Comparison of ENCODE assay signal across 19 cellular contexts in genomic region chr2:115369380-115369779, GRCh38.
DNase-seq lines count a peak whose midpoint lies in the region; ATAC-seq, FAIRE-seq and TF ChIP-seq lines count a peak whose summit lies in the region.
"Had no signal": no experiment of that assay in that cellular context is flagged by ENCODE, and none has a peak within 500 bp of the region (broad histone marks: within the 10 kb centered on the region; RNA-seq: fewer than 3 reads in every experiment).

No MANE protein-coding gene starts in this region.

- no peak overlapping the region for H3K56ac ChIP-seq in H1 (replicated peaks; ENCODE audit: insufficient read length, low read depth, low read length)

- ATAC-seq in HepG2 (no peak), right lobe of liver (no peak), WTC11 (no peak)
- no peak for ATAC-seq in activated CD8-positive, alpha-beta T cell treated with anti-CD3 and anti-CD28 coated beads for 36 hours
- ATAC-seq: A549 had no signal

- no peaks in the 10 kb centered on the region for H3K4me1 ChIP-seq in HepG2 (ENCODE audit: insufficient read depth, low read length)
- no peaks in the 10 kb centered on the region for H3K4me1 ChIP-seq in right lobe of liver
- no peaks in the 10 kb centered on the region; a peak in 1 of 7 replicates for H3K4me1 ChIP-seq in H1 (replicated peaks in 1 of 4; ENCODE audit: control insufficient read depth in 3 of 4, insufficient read depth in 4 of 4, low read length in 3 of 4)
- H3K4me1 ChIP-seq: A549, Caco-2 had no signal

- H3K27ac Mint-ChIP-seq in mesothelial cell of epicardium = peak overlapping the region; percentile 7
- H3K27ac Mint-ChIP-seq in activated CD8-positive, alpha-beta T cell treated with anti-CD3 and anti-CD28 coated beads for 36 hours = no peak overlapping the region
- no peak overlapping the region for H3K27ac Mint-ChIP-seq in WTC11
- H3K27ac Mint-ChIP-seq: CD4-positive, alpha-beta T cell had no signal

- TF ChIP-seq POLR2A in HepG2 (IDR thresholded peaks at IDR 0.05; ENCODE audit: insufficient read depth in 1 of 2, low read depth in 2 of 2, low read length in 2 of 2) = no peak
- TF ChIP-seq POLR2A in right lobe of liver (IDR thresholded peaks at IDR 0.05) = no peak
- TF ChIP-seq POLR2A in H1 (IDR thresholded peaks at IDR 0.05; ENCODE audit: control extremely low read depth in 1 of 2, low read depth in 2 of 2, low read length in 2 of 2) = no peak

- H3K36me3 Mint-ChIP-seq in mesothelial cell of epicardium (peaks cover 25% of the 10 kb centered on the region), WTC11 (peaks cover 37% of the 10 kb centered on the region)
- no peaks in the 10 kb centered on the region for H3K36me3 Mint-ChIP-seq in activated CD8-positive, alpha-beta T cell treated with anti-CD3 and anti-CD28 coated beads for 36 hours (ENCODE audit: low read depth)

- H4K20me1 ChIP-seq in HepG2 (ENCODE audit: insufficient read depth, low read length) (no peaks in the 10 kb centered on the region), H1 (replicated peaks in 1 of 2; ENCODE audit: control insufficient read depth in 1 of 2, insufficient read depth in 2 of 2, low read length in 2 of 2) (no peaks in the 10 kb centered on the region)

- no peaks in the 10 kb centered on the region for H3K23me2 ChIP-seq in H1 (ENCODE audit: low read depth, low read length)

- H2BK120ac ChIP-seq in H1 (replicated peaks; ENCODE audit: low read depth, low read length) = no peak overlapping the region

- H3K9me3 Mint-ChIP-seq in mesothelial cell of epicardium (peaks cover 33% of the 10 kb centered on the region), WTC11 (peaks cover 53% of the 10 kb centered on the region)
- peaks cover 25% of the 10 kb centered on the region for H3K9me3 Mint-ChIP-seq in activated CD8-positive, alpha-beta T cell treated with anti-CD3 and anti-CD28 coated beads for 36 hours

- no peak overlapping the region for H2BK20ac ChIP-seq in H1 (ENCODE audit: low read length)

- intact Hi-C loops in HepG2 (cut with micrococcal nuclease; ENCODE audit: unreplicated experiment) = no loop called here
- intact Hi-C loops in right lobe of liver (cut with DNase I) = no loop called here
- intact Hi-C loops in activated CD8-positive, alpha-beta T cell treated with anti-CD3 and anti-CD28 coated beads for 36 hours (cut with micrococcal nuclease) = no loop called here

- H2BK12ac ChIP-seq in H1 (ENCODE audit: low read depth, low read length) = no peak overlapping the region

- DNase-seq in HepG2 (ENCODE audit: low spot score) (no peak), right lobe of liver (no peak), H1 (ENCODE audit: low read depth in 1 of 2, low spot score in 2 of 2) (no peak), mesothelial cell of epicardium (ENCODE audit: low spot score in 2 of 2, unreplicated experiment in 2 of 2) (no peak), caudate nucleus (lab: John Stamatoyannopoulos, UW) (no peak), WTC11 (ENCODE audit: low spot score) (no peak)
- DNase-seq in activated CD4-positive, CD25-positive, alpha-beta regulatory T cell treated with anti-CD3 and anti-CD28 coated beads, Interleukin-2, amount 50 U/mL, for 72 hours = no peak
- no peak for DNase-seq in activated CD8-positive, alpha-beta T cell treated with anti-CD3 and anti-CD28 coated beads for 36 hours
- DNase-seq: AML-193; Caco-2; CD4-positive, alpha-beta T cell; GM23248; HCEC 1CT had no signal

- in situ Hi-C loops in HepG2 (cut with HindIII; ENCODE audit: extremely low pct_ligation_motif_present, low pct_unique_long_range_greater_than_20kb) = no loop called here

- no peak overlapping the region for H3K9ac ChIP-seq in HepG2 (ENCODE audit: insufficient read depth, low read depth, low read length)
- H3K9ac ChIP-seq in H1 (replicated peaks in 1 of 4; ENCODE audit: extremely low read depth in 1 of 4, low read depth in 3 of 4, low read length in 3 of 4) = no peak overlapping the region
- H3K9ac ChIP-seq: GM23248 had no signal

- H2BK15ac ChIP-seq in H1 (ENCODE audit: low read length) = no peak overlapping the region

- H3K4me3 Mint-ChIP-seq in mesothelial cell of epicardium (no peak overlapping the region), WTC11 (no peak overlapping the region)
- H3K4me3 Mint-ChIP-seq in activated CD8-positive, alpha-beta T cell treated with anti-CD3 and anti-CD28 coated beads for 36 hours = no peak overlapping the region
- H3K4me3 Mint-ChIP-seq: CD4-positive, alpha-beta T cell had no signal

- POLR2A ChIA-PET in HepG2 (lab: Yijun Ruan, JAX) (no interaction called here), H1 (lab: Charles Lee; ENCODE audit: partially characterized antibody) (no interaction called here), WTC11 (lab: Charles Lee) (no interaction called here)
- POLR2A ChIA-PET in activated CD8-positive, alpha-beta T cell treated with anti-CD3 and anti-CD28 coated beads for 36 hours (lab: Charles Lee) = no interaction called here

- no peak overlapping the region for H3K4me3 ChIP-seq in HepG2 (replicated peaks in 1 of 3; ENCODE audit: insufficient read depth in 1 of 3, low read depth in 2 of 3, low read length in 3 of 3)
- H3K4me3 ChIP-seq in right lobe of liver = no peak overlapping the region
- no peak overlapping the region for H3K4me3 ChIP-seq in H1 (ENCODE audit: extremely low read depth in 1 of 4, insufficient read depth in 2 of 4, low read depth in 3 of 4, low read length in 4 of 4)
- H3K4me3 ChIP-seq: A549, GM23248 had no signal

- no peak overlapping the region for H2AK5ac ChIP-seq in H1 (ENCODE audit: low read depth, low read length)

- H3K79me2 ChIP-seq in HepG2 (ENCODE audit: insufficient read depth, low read length) = no peaks in the 10 kb centered on the region
- H3K79me2 ChIP-seq in H1 (ENCODE audit: control insufficient read depth in 1 of 2, insufficient read depth in 2 of 2, low read length in 2 of 2) = no peaks in the 10 kb centered on the region

- H3K9me3 ChIP-seq in HepG2 (ENCODE audit: low read length) = peaks cover 84% of the 10 kb centered on the region
- H3K9me3 ChIP-seq in right lobe of liver = peaks cover 0 to 7% (median 0%) of the 10 kb centered on the region in 4 donors
- peaks cover 9 to 19% of the 10 kb centered on the region in 2 experiments for H3K9me3 ChIP-seq in H1 (ENCODE audit: insufficient read depth in 2 of 2, low read depth in 1 of 2, low read length in 1 of 2)

- H4K91ac ChIP-seq in H1 (replicated peaks; ENCODE audit: insufficient read length, low read length) = no peak overlapping the region

- no peaks in the 10 kb centered on the region for H3K27me3 ChIP-seq in HepG2 (ENCODE audit: control insufficient read depth in 1 of 2, insufficient read depth in 2 of 2, low read length in 2 of 2)
- no peaks in the 10 kb centered on the region for H3K27me3 ChIP-seq in right lobe of liver
- no peaks in the 10 kb centered on the region for H3K27me3 ChIP-seq in H1 (replicated peaks in 1 of 4; ENCODE audit: control insufficient read depth in 3 of 4, extremely low read depth in 1 of 4, insufficient read depth in 3 of 4, low read length in 3 of 4)

- 74% methylated on average over 3 of the region's 3 CpGs for WGBS in HepG2 (ENCODE audit: low lambda C conversion rate)
- WGBS in right lobe of liver (ENCODE audit: insufficient coverage, low coverage, low lambda C conversion rate, missing lambda C conversion rate) = 68% methylated on average over 3 of the region's 3 CpGs
- 94% methylated on average over 3 of the region's 3 CpGs; no CpG with 5 or more reads in 1 of the 2 experiments for WGBS in H1 (ENCODE audit: extremely low coverage in 1 of 2, insufficient coverage in 1 of 2, insufficient read length in 1 of 2, insufficient replicate concordance in 2 of 2, low coverage in 1 of 2, low lambda C conversion rate in 2 of 2, missing lambda C conversion rate in 1 of 2), 2 experiments

- H2AFZ ChIP-seq in HepG2 (ENCODE audit: low read length) = no peak overlapping the region
- H2AFZ ChIP-seq in H1 (ENCODE audit: low read length) = no peak overlapping the region
- H2AFZ ChIP-seq: GM23248 had no signal

- no peak overlapping the region for H4K8ac ChIP-seq in H1 (ENCODE audit: extremely low read depth, insufficient read depth, low read length)

- H3K4me1 Mint-ChIP-seq in mesothelial cell of epicardium (peaks cover 7% of the 10 kb centered on the region), WTC11 (peaks cover 5% of the 10 kb centered on the region)
- H3K4me1 Mint-ChIP-seq in activated CD8-positive, alpha-beta T cell treated with anti-CD3 and anti-CD28 coated beads for 36 hours (ENCODE audit: low read depth) = no peaks in the 10 kb centered on the region

- no peak overlapping the region for H2BK5ac ChIP-seq in H1 (ENCODE audit: low read depth, low read length)

- H3K23ac ChIP-seq in H1 (ENCODE audit: insufficient read length) = no peak overlapping the region

- TF ChIP-seq CTCF in HepG2 (CRISPR knock-in tag; IDR thresholded peaks at IDR 0.05) (no peak), right lobe of liver (IDR thresholded peaks at IDR 0.05) (no peak), H1 (IDR thresholded peaks at IDR 0.05; ENCODE audit: control extremely low read depth in 1 of 3, insufficient read depth in 1 of 3, low read depth in 1 of 3, low read length in 3 of 3) (no peak), mesothelial cell of epicardium (IDR thresholded peaks at IDR 0.05; ENCODE audit: unreplicated experiment) (no peak), WTC11 (IDR thresholded peaks at IDR 0.05) (no peak)
- TF ChIP-seq CTCF in activated CD8-positive, alpha-beta T cell treated with anti-CD3 and anti-CD28 coated beads for 36 hours (IDR thresholded peaks at IDR 0.05) = no peak

- H3K27me3 Mint-ChIP-seq in mesothelial cell of epicardium (ENCODE audit: low read depth) (no peaks in the 10 kb centered on the region), WTC11 (ENCODE audit: low read depth) (peaks cover 6% of the 10 kb centered on the region)
- H3K27me3 Mint-ChIP-seq in activated CD8-positive, alpha-beta T cell treated with anti-CD3 and anti-CD28 coated beads for 36 hours = no peaks in the 10 kb centered on the region
- H3K27me3 Mint-ChIP-seq: CD4-positive, alpha-beta T cell had no signal

- CTCF ChIA-PET in HepG2 (lab: Yijun Ruan, JAX; ENCODE audit: low intra/inter-chr PET ratio, low total read pairs) (no interaction called here), H1 (lab: Charles Lee; ENCODE audit: partially characterized antibody) (interaction anchor here (1.2 kb wide), 1 partner anchor 8 kb away, joined by 3 read pairs; no protein-coding TSS in a partner anchor), WTC11 (lab: Charles Lee) (no interaction called here)
- CTCF ChIA-PET in activated CD8-positive, alpha-beta T cell treated with anti-CD3 and anti-CD28 coated beads for 36 hours (lab: Charles Lee) = no interaction called here

- no peak overlapping the region for H3K27ac ChIP-seq in HepG2 (ENCODE audit: extremely low read length, insufficient read depth, low read length)
- H3K27ac ChIP-seq in right lobe of liver = no peak overlapping the region
- H3K27ac ChIP-seq in H1 (ENCODE audit: low read depth, low read length) = no peak overlapping the region
- H3K27ac ChIP-seq in caudate nucleus (ENCODE audit: low read depth, low read length) = no peak overlapping the region
- H3K27ac ChIP-seq: 22Rv1, A549, C4-2B, GM23248 had no signal

- H3K14ac ChIP-seq in H1 (ENCODE audit: insufficient read length) = no peak overlapping the region

- H3K4ac ChIP-seq in H1 (replicated peaks; ENCODE audit: insufficient read length, low read depth, low read length) = no peak overlapping the region

- BruUV-seq in HepG2 (replicated peaks; lab: Mats Ljungman, UMichigan) = no TSS peak

- no peak for TF ChIP-seq RAD21 in HepG2 (CRISPR knock-in tag; IDR thresholded peaks at IDR 0.05)
- TF ChIP-seq RAD21 in H1 (IDR thresholded peaks at IDR 0.05 in 1 of 2, conservative IDR thresholded peaks at IDR 0.05 in 1 of 2; ENCODE audit: low read depth in 2 of 2, low read length in 2 of 2) = no peak

- H3K4me2 ChIP-seq in HepG2 (ENCODE audit: low read depth, low read length) = no peak overlapping the region
- H3K4me2 ChIP-seq in H1 (ENCODE audit: insufficient read depth in 1 of 2, low read depth in 2 of 2, low read length in 2 of 2) = no peak overlapping the region
- H3K4me2 ChIP-seq: A549 had no signal

- H3K36me3 ChIP-seq in HepG2 (replicated peaks in 1 of 2; ENCODE audit: control insufficient read depth in 1 of 2, insufficient read depth in 2 of 2, low read length in 2 of 2) (no peaks in the 10 kb centered on the region), right lobe of liver (no peaks in the 10 kb centered on the region), H1 (ENCODE audit: control insufficient read depth in 2 of 4, insufficient read depth in 4 of 4, low read length in 3 of 4) (peaks cover 0 to 3% (median 0%) of the 10 kb centered on the region in 4 experiments; a peak in 3 of 8 replicates)

- H3K18ac ChIP-seq in H1 (ENCODE audit: extremely low read depth, low read length) = no peak overlapping the region

- no peak for FAIRE-seq in HepG2 (lab: Jason Lieb, UNC)
- FAIRE-seq in H1 (lab: Jason Lieb, UNC) = no peak
- FAIRE-seq: A549, D721Med, GM12891, H54 had no signal

- H4K5ac ChIP-seq in H1 (ENCODE audit: insufficient read length, low read depth, low read length) = no peak overlapping the region

- no peaks in the 10 kb centered on the region for H3K79me1 ChIP-seq in H1 (ENCODE audit: low read depth, low read length)

- TF ChIP-seq EP300 in HepG2 (IDR thresholded peaks at IDR 0.05; ENCODE audit: low read depth in 2 of 2, low read length in 2 of 2) = no peak
- TF ChIP-seq EP300 in HepG2 (CRISPR knock-in tag; IDR thresholded peaks at IDR 0.05; ENCODE audit: borderline replicate concordance) = no peak
- no peak for TF ChIP-seq EP300 in H1 (IDR thresholded peaks at IDR 0.05; ENCODE audit: borderline replicate concordance in 1 of 2, low read depth in 2 of 2, low read length in 2 of 2)
